Comparison of ENCODE assay signal across 9 cellular contexts in the genomic region with DNA sequence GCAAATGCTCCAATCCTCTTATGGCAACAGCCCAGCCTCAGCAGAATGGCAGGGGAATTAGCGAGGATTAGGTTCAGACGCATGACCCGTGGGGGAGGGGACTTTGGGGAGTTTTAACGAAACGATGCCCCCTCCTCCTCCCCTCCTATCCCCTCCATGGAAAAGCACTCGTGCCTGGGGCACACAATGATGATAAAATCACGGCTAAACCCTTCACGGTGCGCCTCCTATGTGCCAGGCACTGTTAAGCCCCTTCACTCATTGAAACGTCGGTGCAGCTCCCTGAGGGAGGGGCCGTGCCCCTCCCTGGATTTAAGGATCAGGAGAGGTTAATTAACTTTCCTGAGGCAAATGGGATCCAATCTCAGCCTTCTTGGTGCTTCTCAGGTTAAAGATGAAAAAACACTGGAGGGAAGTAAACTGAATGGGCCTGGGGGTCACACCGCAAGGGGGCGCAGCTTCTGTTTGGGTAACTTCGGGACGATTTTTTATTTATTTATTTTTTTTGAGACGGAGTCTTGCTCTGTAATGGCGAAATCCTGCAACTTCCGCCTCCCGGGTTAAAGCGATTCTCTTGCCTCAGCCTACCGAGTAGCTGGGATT. TPM values are rescaled to one million over a fixed set of nuclear protein-coding genes. Genes with fewer than 3 reads are reported as not detected.
DNase-seq lines count a peak whose midpoint lies in the region; ATAC-seq and TF ChIP-seq lines count a peak whose summit lies in the region.
"Had no signal": no experiment of that assay in that cellular context is flagged by ENCODE, and none has a peak within 500 bp of the region (broad histone marks: within the 10 kb centered on the region; RNA-seq: fewer than 3 reads in every experiment).

No MANE protein-coding gene starts in this region.

- H3K4me3 Mint-ChIP-seq in activated T-helper 17 cell treated with anti-CD3 and anti-CD28 coated beads, Interleukin-2, amount 50 U/mL, for 72 hours: no peak overlapping the region

- H3K4me1 ChIP-seq in KMS-11 (ENCODE audit: low read depth, poor library complexity, severe bottlenecking): peaks cover 4% of the 10 kb centered on the region

- no peak overlapping the region for H3K27ac ChIP-seq in KMS-11

- H3K4me3 ChIP-seq in AG10803 (ENCODE audit: low read length) (no peak overlapping the region), KMS-11 (IDR thresholded peaks at IDR 0.05; ENCODE audit: insufficient read depth, low read depth, low read length) (no peak overlapping the region)

- H2AFZ ChIP-seq in KMS-11 (ENCODE audit: low read depth): no peak overlapping the region

- no peak for ATAC-seq in activated T-helper 17 cell treated with anti-CD3 and anti-CD28 coated beads, Interleukin-2, amount 50 U/mL, for 72 hours (replicated peaks)
- no peak for ATAC-seq in GM19397 (IDR thresholded peaks at IDR 0.05; ENCODE audit: unreplicated experiment)

- no peaks in the 10 kb centered on the region for H3K36me3 Mint-ChIP-seq in activated T-helper 17 cell treated with anti-CD3 and anti-CD28 coated beads, Interleukin-2, amount 50 U/mL, for 72 hours (ENCODE audit: low read depth)

- peaks cover 34% of the 10 kb centered on the region for H3K27me3 Mint-ChIP-seq in activated T-helper 17 cell treated with anti-CD3 and anti-CD28 coated beads, Interleukin-2, amount 50 U/mL, for 72 hours

- H3K27me3 ChIP-seq in KMS-11 (ENCODE audit: insufficient read depth, low read depth): peaks cover 89% of the 10 kb centered on the region

- H3K9ac ChIP-seq in KMS-11: no peak overlapping the region

- no peak overlapping the region for H3K4me2 ChIP-seq in KMS-11

- H3K27ac Mint-ChIP-seq in activated T-helper 17 cell treated with anti-CD3 and anti-CD28 coated beads, Interleukin-2, amount 50 U/mL, for 72 hours: peak overlapping the region; percentile 30

- no peaks in the 10 kb centered on the region for H3K79me2 ChIP-seq in KMS-11 (ENCODE audit: insufficient read depth, low read depth)

- no peaks in the 10 kb centered on the region for H3K9me3 Mint-ChIP-seq in activated T-helper 17 cell treated with anti-CD3 and anti-CD28 coated beads, Interleukin-2, amount 50 U/mL, for 72 hours

- H3K4me1 Mint-ChIP-seq in activated T-helper 17 cell treated with anti-CD3 and anti-CD28 coated beads, Interleukin-2, amount 50 U/mL, for 72 hours: peaks cover 2% of the 10 kb centered on the region

- no peaks in the 10 kb centered on the region for H4K20me1 ChIP-seq in KMS-11 (ENCODE audit: insufficient read depth)

- TF ChIP-seq CTCF in AG10803 (conservative IDR thresholded peaks at IDR 0.05; ENCODE audit: low read length) (peak; percentile 37), KMS-11 (conservative IDR thresholded peaks at IDR 0.05; ENCODE audit: low read depth, low read length) (peak; percentile 31; the same call in 1 of the 2 replicates)

- no peaks in the 10 kb centered on the region for H3K36me3 ChIP-seq in KMS-11 (ENCODE audit: insufficient read depth)

- DNase-seq in AG10803 (ENCODE audit: low read depth) (peak; percentile 4), iris pigment epithelial cell (ENCODE audit: low read depth) (peak; percentile 41), pons (ENCODE audit: low spot score) (no peak), SW480 (ENCODE audit: low spot score) (no peak), HPDE6-E6E7 (ENCODE audit: extremely low spot score) (no peak)

RNA-seq across cellular contexts. Expression of gene TPRX2, which starts 10.1 kb away (rescaled TPM):
- not detected for total RNA-seq in activated T-helper 17 cell treated with anti-CD3 and anti-CD28 coated beads, Interleukin-2, amount 50 U/mL, for 72 hours
- total RNA-seq: temporal lobe had no signal

RNA-seq across cellular contexts. Expression of gene CRX, which starts 27.2 kb away (rescaled TPM):
- total RNA-seq in activated T-helper 17 cell treated with anti-CD3 and anti-CD28 coated beads, Interleukin-2, amount 50 U/mL, for 72 hours: under 1 TPM in 1 of 2 donors, not detected in 1; 0.16 TPM
- total RNA-seq: temporal lobe had no signal

RNA-seq across cellular contexts. Expression of gene SULT2A1, which starts 37.1 kb away (rescaled TPM):
- total RNA-seq in activated T-helper 17 cell treated with anti-CD3 and anti-CD28 coated beads, Interleukin-2, amount 50 U/mL, for 72 hours: not detected
- total RNA-seq: temporal lobe had no signal

RNA-seq across cellular contexts. Expression of gene TPRX1, which starts 44.6 kb away (rescaled TPM):
- not detected for total RNA-seq in activated T-helper 17 cell treated with anti-CD3 and anti-CD28 coated beads, Interleukin-2, amount 50 U/mL, for 72 hours
- total RNA-seq: temporal lobe had no signal

Comparison
In these comparisons a context has a peak if more than half of its experiments do, and no peak if none do; other contexts are left out.
1. DNase-seq: peak in AG10803 (single experiment) and iris pigment epithelial cell (single experiment); none in pons (single experiment), SW480 (single experiment) and HPDE6-E6E7 (single experiment).